7 cellular contexts compared by ENCODE assay signal in genomic region chr1:120068683-120069066, GRCh38. TPM values are rescaled to one million over a fixed set of nuclear protein-coding genes. Genes with fewer than 3 reads are reported as not detected.
DNase-seq lines count a peak whose midpoint lies in the region; ATAC-seq and TF ChIP-seq lines count a peak whose summit lies in the region.
"Not testable (repeated sequence)": the region's sequence is repeated elsewhere in the genome, so short reads cannot be mapped to it uniquely, and the experiment has no call there.

No MANE protein-coding gene starts in this region.

- H3F3A ChIP-seq in GM23248 (ENCODE audit: insufficient read depth) = not testable (repeated sequence)

- not testable (repeated sequence) for H3K27me3 Mint-ChIP-seq in chondrocyte (ENCODE audit: low read depth); nephron (ENCODE audit: low read depth)

- TF ChIP-seq CTCF in chondrocyte (IDR thresholded peaks at IDR 0.05); nephron (IDR thresholded peaks at IDR 0.05; ENCODE audit: unreplicated experiment in 3 of 3): not testable (repeated sequence)

- not testable (repeated sequence) for H3K9me3 Mint-ChIP-seq in chondrocyte (ENCODE audit: low read depth); nephron

- in situ Hi-C loops in GM23248 (cut with MboI) = not testable (repeated sequence)

- H3K36me3 ChIP-seq in GM23248 (ENCODE audit: low read depth); SJCRH30: not testable (repeated sequence)

- H3K9me2 ChIP-seq in GM23248 (ENCODE audit: insufficient read depth) = not testable (repeated sequence)

- H3K79me2 ChIP-seq in GM23248 (ENCODE audit: insufficient read depth) = peaks cover 39% of the 10 kb centered on the region

- WGBS in GM23248 (ENCODE audit: low coverage in 1 of 2, low lambda C conversion rate in 2 of 2, missing lambda C conversion rate in 2 of 2), 2 experiments = 0% methylated on average over 2 to 18 of the region's 28 CpGs
- WGBS in right cardiac atrium = 0% methylated on average over 12 of the region's 28 CpGs

- intact Hi-C loops in right cardiac atrium (cut with DNase I) = not testable (repeated sequence)

- peak overlapping the region; percentile 63 for H3K4me3 Mint-ChIP-seq in chondrocyte (ENCODE audit: unreplicated experiment)
- peak overlapping the region; percentile 68 to 77 (median 72) for H3K4me3 Mint-ChIP-seq in nephron

- not testable (repeated sequence) for H3K27ac Mint-ChIP-seq in chondrocyte (ENCODE audit: unreplicated experiment); nephron

- not testable (repeated sequence) for H3K9me3 ChIP-seq in GM23248 (ENCODE audit: low read depth); SJCRH30 (replicated peaks); right cardiac atrium (ENCODE audit: control insufficient read depth, low read length)

- H3K36me3 Mint-ChIP-seq in chondrocyte (ENCODE audit: low read depth); nephron (ENCODE audit: low read depth): not testable (repeated sequence)

- H3K4me2 ChIP-seq in GM23248 (ENCODE audit: unreplicated experiment) = peak overlapping the region; percentile 71

- H3K4me1 ChIP-seq in GM23248 (ENCODE audit: insufficient read depth); SJCRH30; right cardiac atrium (ENCODE audit: control insufficient read depth, insufficient read depth, low read length): not testable (repeated sequence)

- 0 out of 2 replicates have a peak overlapping the region, but pooled peaks have one; percentile 24 for H2AFZ ChIP-seq in GM23248

- not testable (repeated sequence) for H3K4me1 Mint-ChIP-seq in chondrocyte (ENCODE audit: low read depth)
- H3K4me1 Mint-ChIP-seq in nephron = peaks cover 11% of the 10 kb centered on the region

- not testable (repeated sequence) for ATAC-seq in right cardiac atrium

- peak overlapping the region; percentile 89 for H3K9ac ChIP-seq in GM23248

- H3K27ac ChIP-seq in GM23248 (peak overlapping the region; percentile 63), SJCRH30 (peak overlapping the region; percentile 63), right cardiac atrium (ENCODE audit: low read length) (peak overlapping the region; percentile 68)

- H3K4me3 ChIP-seq in GM23248 (peak overlapping the region; percentile 85), SJCRH30 (peak overlapping the region; percentile 93), right cardiac atrium (ENCODE audit: low read length) (peak overlapping the region; percentile 50)

- not testable (repeated sequence) for DNase-seq in GM23248
- peak in 1 of 2 experiments; percentile 28 for DNase-seq in SJCRH30
- DNase-seq in activated T-cell treated with anti-CD3 and anti-CD28 coated beads, Interleukin-2, amount 50 U/mL, for 48 hours = peak; percentile 25 to 29
- DNase-seq in chondrocyte (ENCODE audit: low spot score) = peak; percentile 46
- peak in 2 of 3 donors; percentile 44 to 73 for DNase-seq in right cardiac atrium
- peak; percentile 22 for DNase-seq in stimulated activated CD4-positive, alpha-beta T cell treated with anti-CD3 and anti-CD28 coated beads, Interleukin-4, amount 100 ng/mL, for 1 hour

- not testable (repeated sequence) for H3K27me3 ChIP-seq in GM23248 (replicated peaks; ENCODE audit: insufficient read depth); SJCRH30; right cardiac atrium (ENCODE audit: control insufficient read depth, insufficient read depth)

- not testable (repeated sequence) for H4K20me1 ChIP-seq in GM23248 (ENCODE audit: insufficient read depth)

RNA-seq across cellular contexts. Expression of gene NOTCH2, which starts 0.8 kb away (rescaled TPM):
- 136 and 150 TPM in 2 replicates for total RNA-seq in GM23248 (2014; rRNA removed; shearing (Covaris generic))
- 44.8 and 45.2 TPM in 2 replicates for polyA plus RNA-seq in GM23248 (2016; fragmentation: Nextera tagmentation; extraction: Ambion mirVana)
- total RNA-seq in SJCRH30 (2014; rRNA removed; shearing (Covaris generic)) = 72.1 and 76.8 TPM in 2 replicates
- total RNA-seq in chondrocyte = 193 to 229 TPM (median 195 TPM) in 3 replicates
- 10 to 100 TPM; 36.3 to 65.7 (median 42.1) TPM for total RNA-seq in right cardiac atrium
- 6.6 TPM for polyA plus RNA-seq in right cardiac atrium
